Comparison of ENCODE assay signal across 1 cellular context in the genomic region with DNA sequence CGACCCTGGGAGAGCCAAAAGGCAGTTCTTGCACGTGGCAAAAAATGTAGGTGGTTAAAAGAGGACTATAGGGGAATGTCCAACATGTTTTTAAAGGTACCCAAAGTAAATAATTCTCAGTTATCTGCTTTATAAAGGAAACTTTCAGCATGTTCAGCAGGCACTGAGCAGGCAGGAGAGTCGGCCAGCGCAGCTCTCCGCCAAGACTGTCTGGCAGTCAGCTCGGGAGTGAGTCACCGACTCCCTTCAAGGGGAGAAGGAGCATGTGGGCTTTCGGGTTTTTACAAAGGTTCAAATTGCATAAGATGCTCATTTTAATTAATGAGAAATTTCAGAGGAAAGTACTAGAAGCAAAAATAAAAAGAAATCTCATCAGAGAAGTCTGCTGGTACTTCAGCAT.
TF ChIP-seq lines count a peak whose summit lies in the region.

No MANE protein-coding gene starts in this region.

TF ChIP-seq in IMR-90, 13 proteins besides CTCF, POLR2A, EP300 and RAD21 (continued from another document):
- TF ChIP-seq, protein P1, sequence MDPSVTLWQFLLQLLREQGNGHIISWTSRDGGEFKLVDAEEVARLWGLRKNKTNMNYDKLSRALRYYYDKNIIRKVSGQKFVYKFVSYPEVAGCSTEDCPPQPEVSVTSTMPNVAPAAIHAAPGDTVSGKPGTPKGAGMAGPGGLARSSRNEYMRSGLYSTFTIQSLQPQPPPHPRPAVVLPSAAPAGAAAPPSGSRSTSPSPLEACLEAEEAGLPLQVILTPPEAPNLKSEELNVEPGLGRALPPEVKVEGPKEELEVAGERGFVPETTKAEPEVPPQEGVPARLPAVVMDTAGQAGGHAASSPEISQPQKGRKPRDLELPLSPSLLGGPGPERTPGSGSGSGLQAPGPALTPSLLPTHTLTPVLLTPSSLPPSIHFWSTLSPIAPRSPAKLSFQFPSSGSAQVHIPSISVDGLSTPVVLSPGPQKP (IDR thresholded peaks at IDR 0.05; ENCODE audit: borderline replicate concordance, low read depth, low read length): no peak
- TF ChIP-seq MAFK (IDR thresholded peaks at IDR 0.05; ENCODE audit: low read depth, low read length) (no peak), RCOR1 (IDR thresholded peaks at IDR 0.05; ENCODE audit: insufficient replicate concordance, low read length) (no peak)
TF ChIP-seq in IMR-90: peak in this region for 0.
